12 cellular contexts compared by ENCODE assay signal in the genomic region with DNA sequence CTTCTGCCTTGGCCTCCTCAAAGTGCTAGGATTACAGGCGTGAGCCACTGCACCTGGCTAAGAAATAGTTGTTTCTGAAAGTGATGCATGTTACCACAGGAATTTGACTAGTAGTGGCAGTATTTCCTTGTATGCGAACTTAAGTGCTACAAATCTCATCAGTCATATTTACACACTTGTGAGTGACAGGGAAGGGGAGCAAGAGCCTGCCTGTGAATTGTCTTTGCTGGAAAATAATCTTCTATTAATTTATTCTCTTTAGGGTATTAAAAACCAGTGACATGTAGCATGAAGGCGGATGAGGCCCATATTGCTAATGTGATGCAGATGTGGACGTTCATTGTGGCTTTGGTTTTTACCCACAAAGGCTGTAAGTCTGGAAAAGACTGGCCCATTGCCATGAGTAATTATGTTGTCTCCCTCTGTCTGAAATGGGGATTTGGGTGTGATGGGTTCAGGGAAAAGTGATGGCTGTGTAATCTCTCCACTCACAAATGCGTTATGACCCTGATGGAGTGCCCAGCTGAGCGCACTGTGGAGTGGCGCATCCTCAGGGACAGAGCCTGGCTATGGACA.
A peak's percentile ranks its signal among the peaks of the same experiment; 100 is the strongest.
DNase-seq lines count a peak whose midpoint lies in the region; ATAC-seq, FAIRE-seq and TF ChIP-seq lines count a peak whose summit lies in the region.
"Had no signal": no experiment of that assay in that cellular context is flagged by ENCODE, and none has a peak within 500 bp of the region (broad histone marks: within the 10 kb centered on the region; RNA-seq: fewer than 3 reads in every experiment).

No MANE protein-coding gene starts in this region.

- WGBS in spleen, 5 donors, result 64 to 82% (median 75%) methylated on average over 7 of the region's 7 CpGs

- H3K27me3 ChIP-seq in fibroblast of lung (ENCODE audit: control insufficient read depth, insufficient read depth, low read length) (no peaks in the 10 kb centered on the region), spleen (replicated peaks in 1 of 7) (no peaks in the 10 kb centered on the region)
- H3K27me3 ChIP-seq: transverse colon had no signal

- FAIRE-seq in urothelium cell line (lab: Jason Lieb, UNC), result peak; percentile 35

- peak in 1 of 2 donors; percentile 22 for DNase-seq in activated naive CD4-positive, alpha-beta T cell treated with anti-CD3 and anti-CD28 coated beads, Interleukin-2, amount 50 U/mL, for 72 hours (ENCODE audit: low spot score in 2 of 2)
- DNase-seq in activated naive CD4-positive, alpha-beta T cell treated with anti-CD3 and anti-CD28 coated beads, Interleukin-2, amount 50 U/mL, for 16 hours, result no peak
- DNase-seq in NCI-H82 treated with DMSO at 0.1 percent for 48 hours (lab: John Stamatoyannopoulos, UW; ENCODE audit: unreplicated experiment) (peak; percentile 30), fibroblast of lung (ENCODE audit: low read depth in 2 of 2) (peak; percentile 71 to 95), urothelium cell line (ENCODE audit: low spot score) (peak; percentile 44), ecto neural progenitor cell (ENCODE audit: low spot score) (no peak), spleen (no peak), CD1c-positive myeloid dendritic cell (ENCODE audit: extremely low spot score) (no peak)
- DNase-seq: cortex of kidney, left cardiac atrium, NCI-H510A treated with DMSO at 0.1 percent for 48 hours, transverse colon had no signal

- H3K4me2 ChIP-seq in fibroblast of lung (ENCODE audit: extremely low read depth, insufficient read depth, low read length), result no peak overlapping the region

- H3K9me3 ChIP-seq in fibroblast of lung (ENCODE audit: control insufficient read depth, insufficient read depth, low read depth, low read length) (no peaks in the 10 kb centered on the region), spleen (peaks cover 0 to 32% (median 30%) of the 10 kb centered on the region in 8 donors)

- TF ChIP-seq CTCF in fibroblast of lung (conservative IDR thresholded peaks at IDR 0.05 in 1 of 2, IDR thresholded peaks at IDR 0.05 in 1 of 2; ENCODE audit: low read depth in 1 of 2, low read length in 2 of 2) (no peak), spleen (IDR thresholded peaks at IDR 0.05 in 8 of 11, conservative IDR thresholded peaks at IDR 0.05 in 3 of 11) (no peak)

- no peak overlapping the region for H3K9ac ChIP-seq in fibroblast of lung (ENCODE audit: insufficient read depth, low read length)

- H3K27ac Mint-ChIP-seq in activated naive CD4-positive, alpha-beta T cell treated with anti-CD3 and anti-CD28 coated beads, Interleukin-2, amount 50 U/mL, for 72 hours, result peak overlapping the region; percentile 77 to 90

- peak; percentile 61 to 76 for ATAC-seq in activated naive CD4-positive, alpha-beta T cell treated with anti-CD3 and anti-CD28 coated beads, Interleukin-2, amount 50 U/mL, for 72 hours

- H3K79me2 ChIP-seq in fibroblast of lung (ENCODE audit: control insufficient read depth, insufficient read depth, low read length), result peaks cover 24% of the 10 kb centered on the region

- H3K27ac ChIP-seq in fibroblast of lung (ENCODE audit: insufficient read depth, low read length) (no peak overlapping the region), spleen (no peak overlapping the region)
- H3K27ac ChIP-seq: transverse colon had no signal

- H3K9me3 Mint-ChIP-seq in activated naive CD4-positive, alpha-beta T cell treated with anti-CD3 and anti-CD28 coated beads, Interleukin-2, amount 50 U/mL, for 72 hours, result peaks cover 17 to 25% of the 10 kb centered on the region in 2 donors

- H3K4me3 ChIP-seq in fibroblast of lung (replicated peaks in 1 of 4; ENCODE audit: control extremely low read depth in 1 of 4, insufficient read depth in 1 of 4, low read depth in 3 of 4, low read length in 4 of 4) (no peak overlapping the region), spleen (no peak overlapping the region)
- H3K4me3 ChIP-seq: transverse colon had no signal

- peaks cover 30 to 41% of the 10 kb centered on the region in 2 donors for H3K36me3 Mint-ChIP-seq in activated naive CD4-positive, alpha-beta T cell treated with anti-CD3 and anti-CD28 coated beads, Interleukin-2, amount 50 U/mL, for 72 hours

- no peak overlapping the region for H2AFZ ChIP-seq in fibroblast of lung (ENCODE audit: low read length)

- intact Hi-C loops in spleen (cut with DNase I; ENCODE audit: low total_unique reads), result no loop called here

- H3K36me3 ChIP-seq in fibroblast of lung (ENCODE audit: control insufficient read depth, insufficient read depth, low read length) (no peaks in the 10 kb centered on the region), spleen (peaks cover 0 to 7% (median 0%) of the 10 kb centered on the region in 6 donors)
- H3K36me3 ChIP-seq: transverse colon had no signal

- no peak for TF ChIP-seq POLR2A in spleen (IDR thresholded peaks at IDR 0.05)

- H4K20me1 ChIP-seq in fibroblast of lung (ENCODE audit: control insufficient read depth, extremely low read depth, insufficient read depth, low read length), result no peaks in the 10 kb centered on the region

- H3K4me1 ChIP-seq in fibroblast of lung (ENCODE audit: control insufficient read depth, extremely low read depth, insufficient read depth, low read length) (no peaks in the 10 kb centered on the region), spleen (peaks cover 0 to 43% (median 9%) of the 10 kb centered on the region in 6 donors)

Comparison
In these comparisons a context has a peak if more than half of its experiments do, and no peak if none do; other contexts are left out.
1. DNase-seq: peak in NCI-H82 treated with DMSO at 0.1 percent for 48 hours (single experiment), fibroblast of lung (2 of 2) and urothelium cell line (single experiment); none in activated naive CD4-positive, alpha-beta T cell treated with anti-CD3 and anti-CD28 coated beads, Interleukin-2, amount 50 U/mL, for 16 hours (single experiment), ecto neural progenitor cell (single experiment), spleen (single experiment) and CD1c-positive myeloid dendritic cell (single experiment).